ENCODE assay signal across 12 cellular contexts in genomic region chr10:11235771-11236170, GRCh38.
DNase-seq lines count a peak whose midpoint lies in the region; ATAC-seq and TF ChIP-seq lines count a peak whose summit lies in the region.
"Had no signal": no experiment of that assay in that cellular context is flagged by ENCODE, and none has a peak within 500 bp of the region (broad histone marks: within the 10 kb centered on the region; RNA-seq: fewer than 3 reads in every experiment).

No MANE protein-coding gene starts in this region.

- H2BK5ac ChIP-seq in mesendoderm (ENCODE audit: low read length): no peak overlapping the region

- no peak overlapping the region for H3K4me2 ChIP-seq in mesendoderm (ENCODE audit: low read length)

- no peak overlapping the region for H4K8ac ChIP-seq in mesendoderm (ENCODE audit: low read depth, low read length)

- DNase-seq in activated T-cell treated with anti-CD3 and anti-CD28 coated beads, Interleukin-2, amount 50 U/mL, for 24 hours: no peak
- no peak for DNase-seq in activated T-cell treated with anti-CD3 and anti-CD28 coated beads, Interleukin-2, amount 50 U/mL, for 48 hours
- DNase-seq in activated CD8-positive, alpha-beta T cell treated with anti-CD3 and anti-CD28 coated beads for 36 hours: no peak
- DNase-seq in NCI-H128 (lab: John Stamatoyannopoulos, UW; ENCODE audit: unreplicated experiment) (no peak), mesendoderm (no peak)
- DNase-seq in activated CD8-positive, alpha-beta memory T cell treated with anti-CD3 and anti-CD28 coated beads, Interleukin-2, amount 50 U/mL, for 4 hours: no peak
- DNase-seq: activated CD4-positive, CD25-positive, alpha-beta regulatory T cell had no signal

- no CpG with 5 or more reads among the region's 4 CpGs for WGBS in mesendoderm (ENCODE audit: extremely low coverage, insufficient coverage, low lambda C conversion rate)

- intact Hi-C loops in activated CD8-positive, alpha-beta T cell treated with anti-CD3 and anti-CD28 coated beads for 36 hours (cut with micrococcal nuclease): loop anchor here (2.0 kb wide), 1 partner anchor 57 kb away; no protein-coding TSS in a partner anchor

- no peak overlapping the region for H2AK5ac ChIP-seq in mesendoderm (ENCODE audit: low read length)

- H3K4me3 Mint-ChIP-seq in activated T-cell treated with anti-CD3 and anti-CD28 coated beads, Interleukin-2, amount 50 U/mL, for 24 hours: peak overlapping the region; percentile 70
- peak overlapping the region; percentile 20 for H3K4me3 Mint-ChIP-seq in activated CD8-positive, alpha-beta T cell treated with anti-CD3 and anti-CD28 coated beads for 36 hours
- H3K4me3 Mint-ChIP-seq in stimulated activated memory B cell treated with anti-CD40 and anti-IgM and Interleukin-4, amounts not matched to agents 10 μg/mL and 1 μg/mL and 100 μg/mL, for 72 hours: peak overlapping the region; percentile 22

- peak; percentile 13 for ATAC-seq in HG02938 (IDR thresholded peaks at IDR 0.05; ENCODE audit: unreplicated experiment)
- peak; percentile 41 for ATAC-seq in activated CD8-positive, alpha-beta T cell treated with anti-CD3 and anti-CD28 coated beads for 36 hours
- ATAC-seq in stimulated activated memory B cell treated with anti-CD40 and anti-IgM and Interleukin-4, amounts not matched to agents 10 μg/mL and 1 μg/mL and 100 μg/mL, for 72 hours: peak; percentile 79
- ATAC-seq: HCT116, SK-N-SH treated with all-trans-retinoic acid at 6 μM for 48 hours had no signal

- H3K27me3 ChIP-seq in mesendoderm (ENCODE audit: insufficient read depth, low read length, poor library complexity): no peaks in the 10 kb centered on the region

- no peaks in the 10 kb centered on the region for H3K79me2 ChIP-seq in mesendoderm (ENCODE audit: control insufficient read depth, insufficient read depth, low read length)

- no peak overlapping the region for H3K4me3 ChIP-seq in mesendoderm (ENCODE audit: low read length)
- H3K4me3 ChIP-seq: coronary artery had no signal

- CTCF ChIA-PET in activated CD8-positive, alpha-beta T cell treated with anti-CD3 and anti-CD28 coated beads for 36 hours (lab: Charles Lee): interaction anchor here (0.8 to 2.0 kb wide), 7 partner anchors 9 to 71 kb away, joined by 3 to 14 read pairs (median 4); no protein-coding TSS in a partner anchor

- no peaks in the 10 kb centered on the region for H3K4me1 ChIP-seq in mesendoderm (ENCODE audit: control insufficient read depth, low read depth, low read length)

- no peak overlapping the region for H2BK15ac ChIP-seq in mesendoderm (replicated peaks; ENCODE audit: low read depth)

- peaks cover 72% of the 10 kb centered on the region for H3K36me3 Mint-ChIP-seq in activated T-cell treated with anti-CD3 and anti-CD28 coated beads, Interleukin-2, amount 50 U/mL, for 24 hours (ENCODE audit: low read depth)
- peaks cover 74% of the 10 kb centered on the region for H3K36me3 Mint-ChIP-seq in activated CD8-positive, alpha-beta T cell treated with anti-CD3 and anti-CD28 coated beads for 36 hours (ENCODE audit: low read depth)
- H3K36me3 Mint-ChIP-seq in stimulated activated memory B cell treated with anti-CD40 and anti-IgM and Interleukin-4, amounts not matched to agents 10 μg/mL and 1 μg/mL and 100 μg/mL, for 72 hours: peaks cover 59% of the 10 kb centered on the region

- H3K23ac ChIP-seq in mesendoderm (ENCODE audit: low read length): no peak overlapping the region

- no peak overlapping the region for H3K4ac ChIP-seq in mesendoderm (ENCODE audit: low read depth, low read length)

- peaks cover 96% of the 10 kb centered on the region for H3K4me1 Mint-ChIP-seq in activated T-cell treated with anti-CD3 and anti-CD28 coated beads, Interleukin-2, amount 50 U/mL, for 24 hours (ENCODE audit: low read depth)
- H3K4me1 Mint-ChIP-seq in activated CD8-positive, alpha-beta T cell treated with anti-CD3 and anti-CD28 coated beads for 36 hours (ENCODE audit: low read depth): peaks cover 95% of the 10 kb centered on the region
- peaks cover 86% of the 10 kb centered on the region for H3K4me1 Mint-ChIP-seq in stimulated activated memory B cell treated with anti-CD40 and anti-IgM and Interleukin-4, amounts not matched to agents 10 μg/mL and 1 μg/mL and 100 μg/mL, for 72 hours

- no peaks in the 10 kb centered on the region for H3K79me1 ChIP-seq in mesendoderm (ENCODE audit: low read length)

- POLR2A ChIA-PET in activated CD8-positive, alpha-beta T cell treated with anti-CD3 and anti-CD28 coated beads for 36 hours (lab: Charles Lee): interaction anchor here (0.7 to 7.2 kb wide), 18 partner anchors 8 to 91 kb away, joined by 3 to 64 read pairs (median 7); no protein-coding TSS in a partner anchor

- H3K9me3 Mint-ChIP-seq in activated T-cell treated with anti-CD3 and anti-CD28 coated beads, Interleukin-2, amount 50 U/mL, for 24 hours: no peaks in the 10 kb centered on the region
- no peaks in the 10 kb centered on the region for H3K9me3 Mint-ChIP-seq in activated CD8-positive, alpha-beta T cell treated with anti-CD3 and anti-CD28 coated beads for 36 hours
- H3K9me3 Mint-ChIP-seq in stimulated activated memory B cell treated with anti-CD40 and anti-IgM and Interleukin-4, amounts not matched to agents 10 μg/mL and 1 μg/mL and 100 μg/mL, for 72 hours: no peaks in the 10 kb centered on the region

- H2BK120ac ChIP-seq in mesendoderm (ENCODE audit: low read depth, low read length): no peak overlapping the region

- H3K36me3 ChIP-seq in mesendoderm (ENCODE audit: control insufficient read depth, insufficient read depth, low read length): no peaks in the 10 kb centered on the region

- no peak overlapping the region for H4K5ac ChIP-seq in mesendoderm (ENCODE audit: low read length)

- H3K27me3 Mint-ChIP-seq in activated T-cell treated with anti-CD3 and anti-CD28 coated beads, Interleukin-2, amount 50 U/mL, for 24 hours: no peaks in the 10 kb centered on the region
- no peaks in the 10 kb centered on the region for H3K27me3 Mint-ChIP-seq in activated CD8-positive, alpha-beta T cell treated with anti-CD3 and anti-CD28 coated beads for 36 hours
- H3K27me3 Mint-ChIP-seq in stimulated activated memory B cell treated with anti-CD40 and anti-IgM and Interleukin-4, amounts not matched to agents 10 μg/mL and 1 μg/mL and 100 μg/mL, for 72 hours: no peaks in the 10 kb centered on the region

- no peak overlapping the region for H3K9ac ChIP-seq in mesendoderm (ENCODE audit: low read length)

- H3K56ac ChIP-seq in mesendoderm (ENCODE audit: low read length): no peak overlapping the region

- no peak overlapping the region for H3K27ac ChIP-seq in mesendoderm (ENCODE audit: low read depth, low read length)
- H3K27ac ChIP-seq: coronary artery had no signal

- no peak overlapping the region for H3K18ac ChIP-seq in mesendoderm (ENCODE audit: low read length)

- H3K27ac Mint-ChIP-seq in activated T-cell treated with anti-CD3 and anti-CD28 coated beads, Interleukin-2, amount 50 U/mL, for 24 hours: peak overlapping the region; percentile 98
- H3K27ac Mint-ChIP-seq in activated CD8-positive, alpha-beta T cell treated with anti-CD3 and anti-CD28 coated beads for 36 hours: peak overlapping the region; percentile 92
- H3K27ac Mint-ChIP-seq in stimulated activated memory B cell treated with anti-CD40 and anti-IgM and Interleukin-4, amounts not matched to agents 10 μg/mL and 1 μg/mL and 100 μg/mL, for 72 hours: peak overlapping the region; percentile 83

- no peak for TF ChIP-seq CTCF in activated CD8-positive, alpha-beta T cell treated with anti-CD3 and anti-CD28 coated beads for 36 hours (IDR thresholded peaks at IDR 0.05)

Comparison
In these comparisons a context has a peak if more than half of its experiments do, and no peak if none do; other contexts are left out.
1. H3K4me3 Mint-ChIP-seq: peak in every context shown above with its lines; median percentile 70 in activated T-cell treated with anti-CD3 and anti-CD28 coated beads, Interleukin-2, amount 50 U/mL, for 24 hours; 22 in stimulated activated memory B cell treated with anti-CD40 and anti-IgM and Interleukin-4, amounts not matched to agents 10 μg/mL and 1 μg/mL and 100 μg/mL, for 72 hours; 20 in activated CD8-positive, alpha-beta T cell treated with anti-CD3 and anti-CD28 coated beads for 36 hours.
2. ATAC-seq: peak in every context shown above with its lines; median percentile 79 in stimulated activated memory B cell treated with anti-CD40 and anti-IgM and Interleukin-4, amounts not matched to agents 10 μg/mL and 1 μg/mL and 100 μg/mL, for 72 hours; 41 in activated CD8-positive, alpha-beta T cell treated with anti-CD3 and anti-CD28 coated beads for 36 hours; 13 in HG02938.